In genomic region chr10:34801066-34801738, GRCh38 we compare ENCODE assay signal across 13 cellular contexts. TPM values are rescaled to one million over a fixed set of nuclear protein-coding genes. Genes with fewer than 3 reads are reported as not detected.
DNase-seq lines count a peak whose midpoint lies in the region; ATAC-seq, FAIRE-seq and TF ChIP-seq lines count a peak whose summit lies in the region.
"Had no signal": no experiment of that assay in that cellular context is flagged by ENCODE, and none has a peak within 500 bp of the region (broad histone marks: within the 10 kb centered on the region; RNA-seq: fewer than 3 reads in every experiment).

No MANE protein-coding gene starts in this region.

- H3K9me3 ChIP-seq in Panc1 (ENCODE audit: control insufficient read depth, insufficient read depth, low read depth, low read length) = no peaks in the 10 kb centered on the region

- in situ Hi-C loops in Panc1 (cut with HindIII; ENCODE audit: low pct_unique_long_range_greater_than_20kb, low sequenced_read_pairs) = no loop called here
- in situ Hi-C loops in brain microvascular endothelial cell (cut with HindIII; ENCODE audit: low pct_ligation_motif_present, low sequenced_read_pairs) = no loop called here

- CTCF ChIA-PET in Panc1 (lab: Charles Lee) = interaction anchor here (0.6 kb wide), 1 partner anchor 135 kb away, joined by 4 read pairs; no protein-coding TSS in a partner anchor

- H3K27me3 ChIP-seq in Panc1 (ENCODE audit: control insufficient read depth, insufficient read depth, low read length) (no peaks in the 10 kb centered on the region), brain microvascular endothelial cell (replicated peaks) (no peaks in the 10 kb centered on the region)

- ATAC-seq in Panc1 (no peak), HG02938 (IDR thresholded peaks at IDR 0.05; ENCODE audit: unreplicated experiment) (no peak)

- H3K36me3 ChIP-seq in Panc1 (ENCODE audit: control insufficient read depth, insufficient read depth, low read length) = no peaks in the 10 kb centered on the region
- no peaks in the 10 kb centered on the region for H3K36me3 ChIP-seq in brain microvascular endothelial cell (replicated peaks)

- FAIRE-seq in endometrium (lab: Jason Lieb, UNC) = peak; percentile 50

- TSS peak; percentile 55 for BruUV-seq in Panc1 (replicated peaks; lab: Mats Ljungman, UMichigan)

- DNase-seq in Panc1 (ENCODE audit: low read depth, low spot score) = no peak
- DNase-seq in kidney tubule cell (ENCODE audit: low spot score) = peak; percentile 42
- DNase-seq in pulmonary artery endothelial cell (ENCODE audit: low read depth, low spot score) = peak; percentile 10
- no peak for DNase-seq in coronary artery (ENCODE audit: low spot score)
- DNase-seq in NOMO-1 (lab: John Stamatoyannopoulos, UW; ENCODE audit: unreplicated experiment in 2 of 2) = no peak
- DNase-seq in brain microvascular endothelial cell = no peak
- DNase-seq: activated CD4-positive, CD25-positive, alpha-beta regulatory T cell; activated naive CD8-positive, alpha-beta T cell treated with anti-CD3 and anti-CD28 coated beads for 36 hours; activated T-cell treated with anti-CD3 and anti-CD28 coated beads, Interleukin-2, amount 50 U/mL, for 1 hour; AML-193; stimulated activated CD4-positive, alpha-beta T cell treated with anti-CD3 and anti-CD28 coated beads, Interleukin-4, amount 100 ng/mL, for 1 hour had no signal

- intact Hi-C loops in Panc1 (cut with micrococcal nuclease; ENCODE audit: unreplicated experiment) = no loop called here

- no peak overlapping the region for H3K27ac ChIP-seq in Panc1 (ENCODE audit: low read length)
- no peak overlapping the region for H3K27ac ChIP-seq in coronary artery
- H3K27ac ChIP-seq in brain microvascular endothelial cell = no peak overlapping the region

- H3K4me1 ChIP-seq in Panc1 (ENCODE audit: control insufficient read depth, insufficient read depth, low read length) = no peaks in the 10 kb centered on the region

- no peak overlapping the region for H3K4me3 ChIP-seq in Panc1 (ENCODE audit: low read depth in 2 of 2, low read length in 2 of 2)
- H3K4me3 ChIP-seq in coronary artery = no peak overlapping the region
- no peak overlapping the region for H3K4me3 ChIP-seq in brain microvascular endothelial cell (ENCODE audit: low read depth, low read length)

- TF ChIP-seq CTCF in Panc1 (IDR thresholded peaks at IDR 0.05) (no peak), coronary artery (IDR thresholded peaks at IDR 0.05) (no peak), brain microvascular endothelial cell (IDR thresholded peaks at IDR 0.05; ENCODE audit: low read depth, low read length, missing control alignments) (no peak)

- POLR2A ChIA-PET in Panc1 (lab: Charles Lee) = no interaction called here

RNA-seq across cellular contexts. Expression of gene PARD3, which starts 13.9 kb away (rescaled TPM):
- 29.8 TPM for total RNA-seq in Panc1 (2021; ENCODE audit: unreplicated experiment)
- polyA plus RNA-seq in Panc1 (2012; ENCODE audit: insufficient read length) = 17.4 TPM
- 34.8 and 54.8 TPM in 2 replicates for total RNA-seq in pulmonary artery endothelial cell

Comparison
In these comparisons a context has a peak if more than half of its experiments do, and no peak if none do; other contexts are left out.
1. DNase-seq: peak in kidney tubule cell (single experiment) and pulmonary artery endothelial cell (single experiment); none in Panc1 (single experiment), coronary artery (single experiment), NOMO-1 (0 of 2) and brain microvascular endothelial cell (single experiment).